ENCODE assay signal across 1 cellular context in the genomic region with DNA sequence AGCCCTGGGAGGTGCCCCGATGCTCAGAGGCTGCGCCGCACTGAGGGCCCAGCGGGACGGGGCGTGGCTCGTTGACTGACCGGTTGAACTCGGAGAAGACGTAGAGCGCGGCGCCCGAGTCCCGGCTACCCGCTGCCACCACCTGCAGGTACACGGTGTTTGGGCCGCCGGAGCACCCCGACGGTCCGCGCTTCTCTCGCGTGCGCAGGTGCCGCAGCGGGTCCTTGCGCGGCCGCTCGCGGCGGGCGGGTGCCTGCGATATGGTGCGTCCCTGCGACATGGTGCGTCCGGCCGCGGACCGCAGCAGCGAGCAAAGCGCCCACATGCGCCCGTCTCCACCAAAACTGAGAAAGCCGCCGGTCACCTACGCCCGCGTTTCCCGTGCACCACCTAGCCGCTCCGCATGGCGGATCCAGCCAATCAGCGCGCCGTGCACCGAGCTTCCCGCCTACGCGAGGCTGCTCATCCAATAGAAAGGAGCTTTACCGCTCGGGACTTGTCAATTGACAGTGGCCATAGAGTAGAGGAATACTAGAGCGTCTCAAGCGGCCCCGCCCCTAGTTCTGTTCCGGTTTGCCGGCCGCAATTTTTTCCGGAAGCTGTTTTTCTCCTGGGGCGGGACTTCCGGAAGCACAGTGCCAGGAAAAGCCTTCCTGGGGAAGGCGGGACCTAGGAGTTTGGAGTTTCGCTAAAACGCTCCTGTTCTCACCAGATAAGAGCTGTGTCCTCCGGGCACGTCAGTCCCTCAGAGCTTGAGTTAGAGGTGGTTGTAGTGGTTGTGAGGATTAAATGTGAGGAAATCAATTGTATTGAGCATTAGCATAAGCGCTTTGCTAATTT.
A peak's percentile ranks its signal among the peaks of the same experiment; 100 is the strongest.
TF ChIP-seq lines count a peak whose summit lies in the region.

A gene with protein sequence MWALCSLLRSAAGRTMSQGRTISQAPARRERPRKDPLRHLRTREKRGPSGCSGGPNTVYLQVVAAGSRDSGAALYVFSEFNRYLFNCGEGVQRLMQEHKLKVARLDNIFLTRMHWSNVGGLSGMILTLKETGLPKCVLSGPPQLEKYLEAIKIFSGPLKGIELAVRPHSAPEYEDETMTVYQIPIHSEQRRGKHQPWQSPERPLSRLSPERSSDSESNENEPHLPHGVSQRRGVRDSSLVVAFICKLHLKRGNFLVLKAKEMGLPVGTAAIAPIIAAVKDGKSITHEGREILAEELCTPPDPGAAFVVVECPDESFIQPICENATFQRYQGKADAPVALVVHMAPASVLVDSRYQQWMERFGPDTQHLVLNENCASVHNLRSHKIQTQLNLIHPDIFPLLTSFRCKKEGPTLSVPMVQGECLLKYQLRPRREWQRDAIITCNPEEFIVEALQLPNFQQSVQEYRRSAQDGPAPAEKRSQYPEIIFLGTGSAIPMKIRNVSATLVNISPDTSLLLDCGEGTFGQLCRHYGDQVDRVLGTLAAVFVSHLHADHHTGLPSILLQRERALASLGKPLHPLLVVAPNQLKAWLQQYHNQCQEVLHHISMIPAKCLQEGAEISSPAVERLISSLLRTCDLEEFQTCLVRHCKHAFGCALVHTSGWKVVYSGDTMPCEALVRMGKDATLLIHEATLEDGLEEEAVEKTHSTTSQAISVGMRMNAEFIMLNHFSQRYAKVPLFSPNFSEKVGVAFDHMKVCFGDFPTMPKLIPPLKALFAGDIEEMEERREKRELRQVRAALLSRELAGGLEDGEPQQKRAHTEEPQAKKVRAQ (minus strand): TSS at position 405 of the 840 bp plus-strand sequence. CDS start 80 bp downstream, at position 325.

TF ChIP-seq in HepG2, 621 proteins besides CTCF, POLR2A, EP300 and RAD21 (continued from another document):
- TF ChIP-seq ZNF562 (CRISPR knock-in tag; IDR thresholded peaks at IDR 0.05; ENCODE audit: borderline replicate concordance) (no peak), GABPA (IDR thresholded peaks at IDR 0.05; ENCODE audit: low read depth, low read length) (peak; percentile 80), GABPA (CRISPR knock-in tag; IDR thresholded peaks at IDR 0.05; ENCODE audit: low read depth) (peak; percentile 98), MED1 (CRISPR knock-in tag; IDR thresholded peaks at IDR 0.05) (peak; percentile 53; the same call in 1 of the 2 replicates), TOPORS (CRISPR knock-in tag; IDR thresholded peaks at IDR 0.05) (peak; percentile 82), CCDC6 (CRISPR knock-in tag; IDR thresholded peaks at IDR 0.05) (peak; percentile 81), AKAP8 (CRISPR knock-in tag; IDR thresholded peaks at IDR 0.05) (0 out of 2 replicates have a peak, but pooled peaks have one; percentile 31), KMT2A (CRISPR knock-in tag; IDR thresholded peaks at IDR 0.05) (0 out of 2 replicates have a peak, but pooled peaks have one; percentile 29), NAIF1 (CRISPR knock-in tag; IDR thresholded peaks at IDR 0.05; ENCODE audit: borderline replicate concordance) (0 out of 2 replicates have a peak, but pooled peaks have one; percentile 44), PHF20 (CRISPR knock-in tag; IDR thresholded peaks at IDR 0.05) (peak; percentile 93), ARNTL (CRISPR knock-in tag; IDR thresholded peaks at IDR 0.05) (0 out of 2 replicates have a peak, but pooled peaks have one; percentile 50), ZNF776 (CRISPR knock-in tag; IDR thresholded peaks at IDR 0.05) (no peak; the same call in 1 of the 2 replicates), ZNF441 (CRISPR knock-in tag; IDR thresholded peaks at IDR 0.05; ENCODE audit: borderline replicate concordance) (peak; percentile 51; the same call in 1 of the 2 replicates), ZC3H13 (CRISPR knock-in tag; IDR thresholded peaks at IDR 0.05) (no peak), SIN3A (IDR thresholded peaks at IDR 0.05; ENCODE audit: borderline replicate concordance, low read depth, low read length) (peak; percentile 71; the same call in 1 of the 2 replicates), ARID2 (CRISPR knock-in tag; IDR thresholded peaks at IDR 0.05; ENCODE audit: borderline replicate concordance) (peak; percentile 94), STAT5B (CRISPR knock-in tag; IDR thresholded peaks at IDR 0.05) (no peak), ZSCAN21 (CRISPR knock-in tag; IDR thresholded peaks at IDR 0.05; ENCODE audit: borderline replicate concordance) (no peak), ZNF563 (CRISPR knock-in tag; IDR thresholded peaks at IDR 0.05) (peak; percentile 39; the same call in 1 of the 2 replicates), REXO4 (CRISPR knock-in tag; IDR thresholded peaks at IDR 0.05; ENCODE audit: borderline replicate concordance) (no peak)
- TF ChIP-seq, protein P1, sequence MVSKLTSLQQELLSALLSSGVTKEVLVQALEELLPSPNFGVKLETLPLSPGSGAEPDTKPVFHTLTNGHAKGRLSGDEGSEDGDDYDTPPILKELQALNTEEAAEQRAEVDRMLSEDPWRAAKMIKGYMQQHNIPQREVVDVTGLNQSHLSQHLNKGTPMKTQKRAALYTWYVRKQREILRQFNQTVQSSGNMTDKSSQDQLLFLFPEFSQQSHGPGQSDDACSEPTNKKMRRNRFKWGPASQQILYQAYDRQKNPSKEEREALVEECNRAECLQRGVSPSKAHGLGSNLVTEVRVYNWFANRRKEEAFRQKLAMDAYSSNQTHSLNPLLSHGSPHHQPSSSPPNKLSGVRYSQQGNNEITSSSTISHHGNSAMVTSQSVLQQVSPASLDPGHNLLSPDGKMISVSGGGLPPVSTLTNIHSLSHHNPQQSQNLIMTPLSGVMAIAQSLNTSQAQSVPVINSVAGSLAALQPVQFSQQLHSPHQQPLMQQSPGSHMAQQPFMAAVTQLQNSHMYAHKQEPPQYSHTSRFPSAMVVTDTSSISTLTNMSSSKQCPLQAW (CRISPR knock-in tag; IDR thresholded peaks at IDR 0.05), result no peak
- TF ChIP-seq, protein P2, sequence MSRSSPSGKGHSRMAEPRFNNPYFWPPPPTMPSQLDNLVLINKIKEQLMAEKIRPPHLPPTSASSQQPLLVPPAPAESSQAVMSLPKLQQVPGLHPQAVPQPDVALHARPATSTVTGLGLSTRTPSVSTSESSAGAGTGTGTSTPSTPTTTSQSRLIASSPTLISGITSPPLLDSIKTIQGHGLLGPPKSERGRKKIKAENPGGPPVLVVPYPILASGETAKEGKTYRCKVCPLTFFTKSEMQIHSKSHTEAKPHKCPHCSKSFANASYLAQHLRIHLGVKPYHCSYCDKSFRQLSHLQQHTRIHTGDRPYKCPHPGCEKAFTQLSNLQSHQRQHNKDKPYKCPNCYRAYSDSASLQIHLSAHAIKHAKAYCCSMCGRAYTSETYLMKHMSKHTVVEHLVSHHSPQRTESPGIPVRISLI (CRISPR knock-in tag; IDR thresholded peaks at IDR 0.05; ENCODE audit: borderline replicate concordance), result peak; percentile 95
- TF ChIP-seq, protein P3, sequence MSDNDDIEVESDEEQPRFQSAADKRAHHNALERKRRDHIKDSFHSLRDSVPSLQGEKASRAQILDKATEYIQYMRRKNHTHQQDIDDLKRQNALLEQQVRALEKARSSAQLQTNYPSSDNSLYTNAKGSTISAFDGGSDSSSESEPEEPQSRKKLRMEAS (IDR thresholded peaks at IDR 0.05), result peak; percentile 88
